ENCODE assay signal across 11 cellular contexts in genomic region chr9:129639756-129640085, GRCh38. TPM values are rescaled to one million over a fixed set of nuclear protein-coding genes. Genes with fewer than 3 reads are reported as not detected.
A peak's percentile ranks its signal among the peaks of the same experiment; 100 is the strongest.
DNase-seq lines count a peak whose midpoint lies in the region; ATAC-seq, FAIRE-seq and TF ChIP-seq lines count a peak whose summit lies in the region.
"Had no signal": no experiment of that assay in that cellular context is flagged by ENCODE, and none has a peak within 500 bp of the region (broad histone marks: within the 10 kb centered on the region; RNA-seq: fewer than 3 reads in every experiment).

No MANE protein-coding gene starts in this region.

- TF ChIP-seq CTCF in AG04450 (IDR thresholded peaks at IDR 0.05; ENCODE audit: low read depth, low read length) (no peak), HFF-Myc (IDR thresholded peaks at IDR 0.05; ENCODE audit: low read depth, low read length, missing control alignments) (no peak), astrocyte (IDR thresholded peaks at IDR 0.05; ENCODE audit: insufficient read depth, low read depth, low read length) (no peak)

- H3K9me3 ChIP-seq in AG04450 (ENCODE audit: control insufficient read depth, insufficient read depth, low read length) (no peaks in the 10 kb centered on the region; the same call in 1 of the 2 replicates), astrocyte (ENCODE audit: insufficient read depth, low read depth, low read length) (no peaks in the 10 kb centered on the region), mucosa of stomach (ENCODE audit: control insufficient read depth, low read length) (no peaks in the 10 kb centered on the region), HAP-1 (no peaks in the 10 kb centered on the region)
- H3K9me3 ChIP-seq: transverse colon had no signal

- H3K27me3 ChIP-seq in AG04450 (ENCODE audit: control insufficient read depth, insufficient read depth, low read length): no peaks in the 10 kb centered on the region
- H3K27me3 ChIP-seq in astrocyte (ENCODE audit: insufficient read depth, low read length): no peaks in the 10 kb centered on the region
- H3K27me3 ChIP-seq in mucosa of stomach (ENCODE audit: control insufficient read depth, insufficient read depth, low read length): no peaks in the 10 kb centered on the region
- H3K27me3 ChIP-seq in HAP-1 (ENCODE audit: low read depth): no peaks in the 10 kb centered on the region
- H3K27me3 ChIP-seq: transverse colon had no signal

- peak overlapping the region; percentile 20; the same call in 1 of the 2 replicates for H3K4me3 ChIP-seq in AG04450 (ENCODE audit: low read depth, low read length)
- peak overlapping the region; percentile 95; the same call in 1 of the 2 replicates for H3K4me3 ChIP-seq in HFF-Myc (replicated peaks; ENCODE audit: low read depth, low read length)
- no peak overlapping the region for H3K4me3 ChIP-seq in astrocyte (ENCODE audit: insufficient read depth, low read depth, low read length)
- no peak overlapping the region for H3K4me3 ChIP-seq in mucosa of stomach (ENCODE audit: low read length)
- H3K4me3 ChIP-seq in HAP-1: no peak overlapping the region
- H3K4me3 ChIP-seq: transverse colon had no signal

- no peak overlapping the region for H3K27ac Mint-ChIP-seq in astrocyte (ENCODE audit: unreplicated experiment)

- H3K27ac ChIP-seq in AG04450 (ENCODE audit: low read depth, low read length): peak overlapping the region; percentile 11
- H3K27ac ChIP-seq in astrocyte (ENCODE audit: low read depth, low read length): no peak overlapping the region
- H3K27ac ChIP-seq: transverse colon had no signal

- no peak for FAIRE-seq in astrocyte (lab: Jason Lieb, UNC)

- peak overlapping the region; percentile 94 for H3K4me3 Mint-ChIP-seq in astrocyte (ENCODE audit: unreplicated experiment)

- H2AFZ ChIP-seq in astrocyte (ENCODE audit: low read depth, low read length): no peak overlapping the region

- DNase-seq in AG04450 (ENCODE audit: low read depth, low spot score): no peak
- no peak for DNase-seq in HFF-Myc (ENCODE audit: extremely low read depth, low read depth)
- DNase-seq in astrocyte (ENCODE audit: low read depth): no peak
- DNase-seq in midbrain (lab: John Stamatoyannopoulos, UW): no peak
- DNase-seq in HAP-1 (ENCODE audit: low spot score in 2 of 2): no peak
- no peak for DNase-seq in stimulated activated naive CD4-positive, alpha-beta T cell treated with Interleukin-2 at 50 U/mL for 16 hours (lab: John Stamatoyannopoulos, UW)
- DNase-seq: NCI-H446 treated with DMSO at 0.1 percent for 48 hours, SHP77, transverse colon had no signal

- peaks cover 16% of the 10 kb centered on the region for H3K36me3 ChIP-seq in astrocyte (ENCODE audit: insufficient read depth, low read length)
- peaks cover 18% of the 10 kb centered on the region for H3K36me3 ChIP-seq in mucosa of stomach (ENCODE audit: control insufficient read depth, insufficient read depth, low read length)
- H3K36me3 ChIP-seq in HAP-1 (replicated peaks): peaks cover 50% of the 10 kb centered on the region

- ATAC-seq in HG02885 (IDR thresholded peaks at IDR 0.05; ENCODE audit: poor library complexity, unreplicated experiment): no peak

- H3K27me3 Mint-ChIP-seq in astrocyte (ENCODE audit: low read depth, unreplicated experiment): no peaks in the 10 kb centered on the region

- H3K79me2 ChIP-seq in astrocyte (ENCODE audit: insufficient read depth, low read length): peaks cover 64% of the 10 kb centered on the region

- H3K36me3 Mint-ChIP-seq in astrocyte (ENCODE audit: low read depth, unreplicated experiment): peaks cover 8% of the 10 kb centered on the region

- CTCF ChIA-PET in AG04450 (lab: Charles Lee): interaction anchor here (0.6 to 1.5 kb wide), 5 partner anchors 98 to 508 kb away, joined by 3 to 8 read pairs (median 4); no protein-coding TSS in a partner anchor

- H3K9ac ChIP-seq in astrocyte (ENCODE audit: low read length) (peak overlapping the region; percentile 94), mucosa of stomach (ENCODE audit: low read length) (peak overlapping the region; percentile 28)

- H3K9me3 Mint-ChIP-seq in astrocyte (ENCODE audit: unreplicated experiment): no peaks in the 10 kb centered on the region

- in situ Hi-C loops in HAP-1 (cut with MboI; ENCODE audit: low sequenced_read_pairs): loop anchor here (5.0 kb wide), 1 partner anchor 143 kb away; no protein-coding TSS in a partner anchor

- H3K4me1 ChIP-seq in astrocyte (ENCODE audit: insufficient read depth, low read length) (peaks cover 20% of the 10 kb centered on the region), mucosa of stomach (ENCODE audit: control insufficient read depth, insufficient read depth, low read length) (peaks cover 24% of the 10 kb centered on the region), HAP-1 (peaks cover 15% of the 10 kb centered on the region)

- H3K4me2 ChIP-seq in astrocyte (ENCODE audit: low read length): peak overlapping the region; percentile 98

- POLR2A ChIA-PET in AG04450 (lab: Yijun Ruan, JAX): interaction anchor here (0.6 to 1.5 kb wide), 4 partner anchors 12 to 510 kb away, joined by 3 to 7 read pairs (median 4); no protein-coding TSS in a partner anchor

- H4K20me1 ChIP-seq in astrocyte (ENCODE audit: insufficient read depth, low read length): peaks cover 64% of the 10 kb centered on the region

- peaks cover 11% of the 10 kb centered on the region for H3K4me1 Mint-ChIP-seq in astrocyte (ENCODE audit: low read depth, unreplicated experiment)

RNA-seq across cellular contexts. Expression of gene ASB6, which starts 2.2 kb away (rescaled TPM):
- polyA plus RNA-seq in AG04450 (2011; rRNA removed): 11.6 and 15.3 TPM in 2 replicates
- polyA minus RNA-seq in AG04450 (2011; rRNA and poly(A)+ RNA removed): 9.4 and 14.0 TPM in 2 replicates
- total RNA-seq in astrocyte: 21.7 and 24.3 TPM in 2 replicates

RNA-seq across cellular contexts. Expression of gene NTMT1, which starts 13.8 kb away (rescaled TPM):
- 49.3 and 50.4 TPM in 2 replicates for polyA plus RNA-seq in AG04450 (2011; rRNA removed)
- 25.3 and 30.8 TPM in 2 replicates for polyA minus RNA-seq in AG04450 (2011; rRNA and poly(A)+ RNA removed)
- total RNA-seq in astrocyte: 54.0 and 55.1 TPM in 2 replicates

RNA-seq across cellular contexts. Expression of gene C9orf50, which starts 18.8 kb away (rescaled TPM):
- polyA plus RNA-seq in AG04450 (2011; rRNA removed): 0.26 and 0.30 TPM in 2 replicates
- not detected in 2 replicates for polyA minus RNA-seq in AG04450 (2011; rRNA and poly(A)+ RNA removed)
- 0.41 TPM in 1 of 2 replicates, not detected in the other for total RNA-seq in astrocyte
- total RNA-seq: transverse colon had no signal

RNA-seq across cellular contexts. Expression of gene PRRX2, which starts 25.7 kb away (rescaled TPM):
- 8.3 and 15.0 TPM in 2 replicates for polyA plus RNA-seq in AG04450 (2011; rRNA removed)
- 4.0 and 4.2 TPM in 2 replicates for polyA minus RNA-seq in AG04450 (2011; rRNA and poly(A)+ RNA removed)
- total RNA-seq in astrocyte: not detected in 2 replicates

Comparison
In these comparisons a context has a peak if more than half of its experiments do, and no peak if none do; other contexts are left out.
1. H3K4me3 ChIP-seq: peak in AG04450 (single experiment) and HFF-Myc (single experiment); none in astrocyte (single experiment), mucosa of stomach (single experiment) and HAP-1 (single experiment).